Comparison of ENCODE assay signal across 11 cellular contexts in genomic region chr12:12734561-12735071, GRCh38. TPM values are rescaled to one million over a fixed set of nuclear protein-coding genes. Genes with fewer than 3 reads are reported as not detected.
A peak's percentile ranks its signal among the peaks of the same experiment; 100 is the strongest.
DNase-seq lines count a peak whose midpoint lies in the region; ATAC-seq and TF ChIP-seq lines count a peak whose summit lies in the region.
"Had no signal": no experiment of that assay in that cellular context is flagged by ENCODE, and none has a peak within 500 bp of the region (broad histone marks: within the 10 kb centered on the region; RNA-seq: fewer than 3 reads in every experiment).

No MANE protein-coding gene starts in this region.

- intact Hi-C loops in adrenal gland (cut with DNase I) (no loop called here), lower lobe of right lung (cut with DNase I) (no loop called here), testis (cut with DNase I; ENCODE audit: low total_unique reads) (no loop called here)

- H3K4me3 ChIP-seq in adrenal gland (peak overlapping the region in 1 of 4 donors; percentile 34), lower lobe of right lung (no peak overlapping the region), testis (no peak overlapping the region)

- no peaks in the 10 kb centered on the region for H3K9me3 ChIP-seq in adrenal gland (replicated peaks in 1 of 3)
- H3K9me3 ChIP-seq in lower lobe of right lung: no peaks in the 10 kb centered on the region
- no peaks in the 10 kb centered on the region for H3K9me3 ChIP-seq in testis
- H3K9me3 ChIP-seq: BE2C had no signal

- WGBS in adrenal gland, 4 donors: 20 to 42% (median 38%) methylated on average over 8 of the region's 8 CpGs
- 34% methylated on average over 8 of the region's 8 CpGs for WGBS in testis, 2 donors

- H3K4me3 Mint-ChIP-seq in activated CD8-positive, alpha-beta memory T cell treated with anti-CD3 and anti-CD28 coated beads, Interleukin-2, amount 10 ng/mL, durations not matched to agents 7 days and 5 days: peak overlapping the region; percentile 19

- no peak for TF ChIP-seq POLR2A in adrenal gland (IDR thresholded peaks at IDR 0.05)
- TF ChIP-seq POLR2A in testis (IDR thresholded peaks at IDR 0.05): no peak

- no peaks in the 10 kb centered on the region for H3K27me3 Mint-ChIP-seq in activated CD8-positive, alpha-beta memory T cell treated with anti-CD3 and anti-CD28 coated beads, Interleukin-2, amount 10 ng/mL, durations not matched to agents 7 days and 5 days

- no peak for TF ChIP-seq CTCF in adrenal gland (IDR thresholded peaks at IDR 0.05)
- no peak for TF ChIP-seq CTCF in lower lobe of right lung (IDR thresholded peaks at IDR 0.05)
- TF ChIP-seq CTCF in testis (IDR thresholded peaks at IDR 0.05): no peak

- POLR2A ChIA-PET in HEK293T (lab: Yijun Ruan, JAX): interaction anchor here (0.9 to 4.3 kb wide), 5 partner anchors 8 to 53 kb away, joined by 3 to 81 read pairs (median 5); partner anchors contain the start of genes APOLD1 and CDKN1B

- peak overlapping the region; percentile 98 for H3K27ac Mint-ChIP-seq in activated CD8-positive, alpha-beta memory T cell treated with anti-CD3 and anti-CD28 coated beads, Interleukin-2, amount 10 ng/mL, durations not matched to agents 7 days and 5 days

- peaks cover 8 to 21% of the 10 kb centered on the region in 2 donors for H3K4me1 ChIP-seq in adrenal gland (replicated peaks in 1 of 2)
- peaks cover 21% of the 10 kb centered on the region for H3K4me1 ChIP-seq in lower lobe of right lung
- H3K4me1 ChIP-seq in testis: peaks cover 39% of the 10 kb centered on the region
- H3K4me1 ChIP-seq: BE2C had no signal

- DNase-seq in activated CD8-positive, alpha-beta memory T cell treated with anti-CD3 and anti-CD28 coated beads, Interleukin-2, amount 10 ng/mL, durations not matched to agents 7 days and 5 days: peak; percentile 41
- no peak for DNase-seq in activated CD8-positive, alpha-beta memory T cell treated with anti-CD3 and anti-CD28 coated beads for 24 hours
- DNase-seq in adrenal gland (peak in 2 of 7 donors; percentile 47 to 49), lower lobe of right lung (no peak), testis (peak; percentile 63), ecto neural progenitor cell (ENCODE audit: low spot score) (no peak), HEK293T (ENCODE audit: extremely low spot score) (no peak)
- DNase-seq: BE2C, NCI-H1436 had no signal

- no peaks in the 10 kb centered on the region for H3K9me3 Mint-ChIP-seq in activated CD8-positive, alpha-beta memory T cell treated with anti-CD3 and anti-CD28 coated beads, Interleukin-2, amount 10 ng/mL, durations not matched to agents 7 days and 5 days (ENCODE audit: low read depth)

- CTCF ChIA-PET in activated CD8-positive, alpha-beta memory T cell treated with anti-CD3 and anti-CD28 coated beads, Interleukin-2, amount 10 ng/mL, durations not matched to agents 7 days and 5 days (lab: Charles Lee): interaction anchor here (1.0 to 3.6 kb wide), 4 partner anchors 10 to 230 kb away, joined by 3 to 71 read pairs (median 12); no protein-coding TSS in a partner anchor
- CTCF ChIA-PET in HEK293T (lab: Yijun Ruan, JAX): interaction anchor here (0.7 to 3.6 kb wide), 2 partner anchors 13 to 22 kb away, joined by 4 to 21 read pairs; no protein-coding TSS in a partner anchor

- no peaks in the 10 kb centered on the region for H3K27me3 ChIP-seq in adrenal gland
- H3K27me3 ChIP-seq in lower lobe of right lung (ENCODE audit: low read depth): no peaks in the 10 kb centered on the region
- no peaks in the 10 kb centered on the region for H3K27me3 ChIP-seq in testis
- H3K27me3 ChIP-seq: BE2C had no signal

- H3K4me1 Mint-ChIP-seq in activated CD8-positive, alpha-beta memory T cell treated with anti-CD3 and anti-CD28 coated beads, Interleukin-2, amount 10 ng/mL, durations not matched to agents 7 days and 5 days: peaks cover 68% of the 10 kb centered on the region

- H3K27ac ChIP-seq in adrenal gland (peak overlapping the region in 3 of 5 donors; percentile 32 to 39 (median 36)), lower lobe of right lung (peak overlapping the region; percentile 8), testis (peak overlapping the region; percentile 27 to 57)

- H3K36me3 ChIP-seq in adrenal gland (replicated peaks in 1 of 2): no peaks in the 10 kb centered on the region
- H3K36me3 ChIP-seq in lower lobe of right lung: no peaks in the 10 kb centered on the region
- no peaks in the 10 kb centered on the region for H3K36me3 ChIP-seq in testis (ENCODE audit: low read depth, missing control alignments)
- H3K36me3 ChIP-seq: BE2C had no signal

- peaks cover 34% of the 10 kb centered on the region for H3K36me3 Mint-ChIP-seq in activated CD8-positive, alpha-beta memory T cell treated with anti-CD3 and anti-CD28 coated beads, Interleukin-2, amount 10 ng/mL, durations not matched to agents 7 days and 5 days

- ATAC-seq in activated CD8-positive, alpha-beta memory T cell treated with anti-CD3 and anti-CD28 coated beads, Interleukin-2, amount 10 ng/mL, durations not matched to agents 7 days and 5 days: no peak
- ATAC-seq in lower lobe of right lung (no peak), HG03108 (IDR thresholded peaks at IDR 0.05; ENCODE audit: unreplicated experiment) (no peak)

TF ChIP-seq in HEK293T, 16 proteins besides CTCF, POLR2A, EP300 and RAD21:
- TF ChIP-seq CTBP1 (IDR thresholded peaks at IDR 0.05; ENCODE audit: borderline replicate concordance): no peak
- no peak for TF ChIP-seq FOXK2 (IDR thresholded peaks at IDR 0.05)
- no peak for TF ChIP-seq FOXM1 (IDR thresholded peaks at IDR 0.05; ENCODE audit: borderline replicate concordance)
- no peak for TF ChIP-seq SP1 (IDR thresholded peaks at IDR 0.05)
- no peak for TF ChIP-seq L3MBTL2 (conservative IDR thresholded peaks at IDR 0.05)
- no peak for TF ChIP-seq FOXA1 (IDR thresholded peaks at IDR 0.05)
- TF ChIP-seq TARDBP (IDR thresholded peaks at IDR 0.05): no peak
- no peak for TF ChIP-seq LEF1 (IDR thresholded peaks at IDR 0.05; ENCODE audit: borderline replicate concordance)
- TF ChIP-seq NFRKB (IDR thresholded peaks at IDR 0.05): no peak
- TF ChIP-seq HDGF (IDR thresholded peaks at IDR 0.05; ENCODE audit: borderline replicate concordance): no peak
- TF ChIP-seq PKNOX1 (IDR thresholded peaks at IDR 0.05): no peak
- no peak for TF ChIP-seq SUZ12 (IDR thresholded peaks at IDR 0.05)
- no peak for TF ChIP-seq ARNT (IDR thresholded peaks at IDR 0.05)
- no peak for TF ChIP-seq ELF4 (IDR thresholded peaks at IDR 0.05)
- TF ChIP-seq BHLHE40 (IDR thresholded peaks at IDR 0.05; ENCODE audit: borderline replicate concordance): no peak

RNA-seq across cellular contexts. Expression of gene CDKN1B, which starts 17.4 kb away (rescaled TPM):
- 100 to 1,000 TPM in 1 of 2 experiments, 10 to 100 TPM in 1; 99.2 to 105 TPM for total RNA-seq in activated CD8-positive, alpha-beta memory T cell treated with anti-CD3 and anti-CD28 coated beads, Interleukin-2, amount 10 ng/mL, durations not matched to agents 7 days and 5 days
- total RNA-seq in adrenal gland: 10 to 100 TPM; 37.9 to 97.8 (median 71.1) TPM
- 10 to 100 TPM; 18.2 to 80.3 (median 25.3) TPM for polyA plus RNA-seq in adrenal gland
- 57.7 TPM for total RNA-seq in lower lobe of right lung
- total RNA-seq in testis: 10 to 100 TPM; 76.1 to 98.9 TPM
- 59.2 TPM for polyA plus RNA-seq in testis (ENCODE audit: insufficient read depth, low read depth, low replicate concordance)

RNA-seq across cellular contexts. Expression of gene GPR19, which starts 38.6 kb away (rescaled TPM):
- 10 to 100 TPM; 15.1 to 16.8 TPM for total RNA-seq in activated CD8-positive, alpha-beta memory T cell treated with anti-CD3 and anti-CD28 coated beads, Interleukin-2, amount 10 ng/mL, durations not matched to agents 7 days and 5 days
- total RNA-seq in adrenal gland: 1 to 10 TPM in 2 of 8 donors, under 1 TPM in 3, not detected in 3; 0.56 to 1.1 (median 0.68) TPM
- 1 to 10 TPM in 2 of 3 donors, under 1 TPM in 1; 0.98 to 1.8 (median 1.1) TPM for polyA plus RNA-seq in adrenal gland
- total RNA-seq in lower lobe of right lung: not detected
- 1 to 10 TPM; 2.1 to 2.9 TPM for total RNA-seq in testis
- 4.1 TPM for polyA plus RNA-seq in testis (ENCODE audit: insufficient read depth, low read depth, low replicate concordance)
- total RNA-seq: bronchial epithelial cell had no signal

RNA-seq across cellular contexts. Expression of gene APOLD1, which starts 50.8 kb away (rescaled TPM):
- total RNA-seq in activated CD8-positive, alpha-beta memory T cell treated with anti-CD3 and anti-CD28 coated beads, Interleukin-2, amount 10 ng/mL, durations not matched to agents 7 days and 5 days: 10 to 100 TPM in 1 of 2 experiments, 1 to 10 TPM in 1; 7.2 to 13.5 TPM
- total RNA-seq in adrenal gland (10 to 100 TPM in 3 of 8 donors, 1 to 10 TPM in 5; 2.1 to 11.5 (median 7.9) TPM), lower lobe of right lung (11.0 TPM), testis (1 to 10 TPM; 9.2 to 9.7 TPM)
- polyA plus RNA-seq in adrenal gland (1 to 10 TPM; 1.2 to 7.6 (median 6.9) TPM), testis (ENCODE audit: insufficient read depth, low read depth, low replicate concordance) (8.2 TPM)

Comparison
In these comparisons a context has a peak if more than half of its experiments do, and no peak if none do; other contexts are left out.
1. DNase-seq: peak in activated CD8-positive, alpha-beta memory T cell treated with anti-CD3 and anti-CD28 coated beads, Interleukin-2, amount 10 ng/mL, durations not matched to agents 7 days and 5 days (single experiment) and testis (single experiment); none in activated CD8-positive, alpha-beta memory T cell treated with anti-CD3 and anti-CD28 coated beads for 24 hours (single experiment), lower lobe of right lung (single experiment), ecto neural progenitor cell (single experiment) and HEK293T (single experiment).
2. RNA of gene GPR19, which starts 38.6 kb away (total RNA-seq): 15.1 to 16.8 TPM in activated CD8-positive, alpha-beta memory T cell treated with anti-CD3 and anti-CD28 coated beads, Interleukin-2, amount 10 ng/mL, durations not matched to agents 7 days and 5 days; 2.1 to 2.9 TPM in testis, 0.56 to 1.1 TPM in adrenal gland and not detected in lower lobe of right lung (single experiment); every median in the first group is over 4 times any median in the second.
3. Peak in every context shown above with its lines, with median percentiles within 50 percentile points of each other: H3K27ac ChIP-seq.